1 cellular context compared by ENCODE assay signal in genomic region chr1:192604979-192605620, GRCh38.
TF ChIP-seq lines count a peak whose summit lies in the region.

No MANE protein-coding gene starts in this region.

TF ChIP-seq in WTC11, 78 proteins besides CTCF, POLR2A, EP300 and RAD21 (continued from another document):
- TF ChIP-seq SOX15 (CRISPR knock-in tag; IDR thresholded peaks at IDR 0.05): no peak
